ENCODE assay signal across 30 cellular contexts in genomic region chr2:238461916-238462315, GRCh38.
"Had no signal": no experiment of that assay in that cellular context is flagged by ENCODE, and none has a peak within 500 bp of the region (broad histone marks: within the 10 kb centered on the region; RNA-seq: fewer than 3 reads in every experiment).

No MANE protein-coding gene starts in this region.

- H3K4me3 Mint-ChIP-seq: naive thymus-derived CD8-positive, alpha-beta T cell; natural killer cell treated with Interleukin-12 subunit alpha and Interleukin-12 subunit beta and Interleukin-15 and Interleukin-18, amount 100 ng/mL, for 72 hours; nephron progenitor cell; neural crest cell; stimulated activated memory B cell treated with anti-CD40 and anti-IgM and Interleukin-4, amounts not matched to agents 10 μg/mL and 1 μg/mL and 100 μg/mL, for 72 hours; stimulated activated naive CD8-positive, alpha-beta T cell treated with anti-CD3 and anti-CD28 coated beads, Interleukin-15, Interleukin-2, amounts not matched to agents 100 ng/mL and 50 ng/mL, for 24 hours had no signal

- H3K36me3 ChIP-seq: neutrophil, pancreas, stomach, thoracic aorta, thyroid gland, tibial nerve, upper lobe of left lung, vagina had no signal

- ATAC-seq: naive thymus-derived CD8-positive, alpha-beta T cell; natural killer cell treated with Interleukin-12 subunit alpha and Interleukin-12 subunit beta and Interleukin-15 and Interleukin-18, amount 100 ng/mL, for 72 hours; pancreas; psoas muscle; right cardiac atrium; sciatic nerve; stimulated activated memory B cell treated with anti-CD40 and anti-IgM and Interleukin-4, amounts not matched to agents 10 μg/mL and 1 μg/mL and 100 μg/mL, for 72 hours had no signal

- H3K4me3 ChIP-seq: pancreas, psoas muscle, skin epidermis, smooth muscle cell, spleen, stomach, thoracic aorta, thyroid gland, tibial nerve, upper lobe of left lung, vagina had no signal

- H3K4me1 ChIP-seq: pancreas, spleen, upper lobe of left lung had no signal

- H3K27ac ChIP-seq: neutrophil, pancreas, psoas muscle, skin epidermis, spleen, stomach, thoracic aorta, thyroid gland, tibial nerve, upper lobe of left lung, vagina had no signal

- H3K4me1 Mint-ChIP-seq: naive B cell had no signal

- H3K9me3 ChIP-seq: neutrophil, pancreas, psoas muscle, stomach, thoracic aorta, thyroid gland, upper lobe of left lung had no signal

- H3K27me3 Mint-ChIP-seq: naive thymus-derived CD8-positive, alpha-beta T cell; natural killer cell treated with Interleukin-12 subunit alpha and Interleukin-12 subunit beta and Interleukin-15 and Interleukin-18, amount 100 ng/mL, for 72 hours; progenitor cell of endocrine pancreas; stimulated activated memory B cell treated with anti-CD40 and anti-IgM and Interleukin-4, amounts not matched to agents 10 μg/mL and 1 μg/mL and 100 μg/mL, for 72 hours; stimulated activated naive CD8-positive, alpha-beta T cell treated with anti-CD3 and anti-CD28 coated beads, Interleukin-15, Interleukin-2, amounts not matched to agents 100 ng/mL and 50 ng/mL, for 24 hours had no signal

- H3K36me3 Mint-ChIP-seq: naive thymus-derived CD8-positive, alpha-beta T cell; natural killer cell treated with Interleukin-12 subunit alpha and Interleukin-12 subunit beta and Interleukin-15 and Interleukin-18, amount 100 ng/mL, for 72 hours had no signal

- H3K27ac Mint-ChIP-seq: naive thymus-derived CD8-positive, alpha-beta T cell; natural killer cell treated with Interleukin-12 subunit alpha and Interleukin-12 subunit beta and Interleukin-15 and Interleukin-18, amount 100 ng/mL, for 72 hours; progenitor cell of endocrine pancreas; stimulated activated memory B cell treated with anti-CD40 and anti-IgM and Interleukin-4, amounts not matched to agents 10 μg/mL and 1 μg/mL and 100 μg/mL, for 72 hours; stimulated activated naive CD8-positive, alpha-beta T cell treated with anti-CD3 and anti-CD28 coated beads, Interleukin-15, Interleukin-2, amounts not matched to agents 100 ng/mL and 50 ng/mL, for 24 hours had no signal

- H3K27me3 ChIP-seq: pancreas, spleen, stomach, thyroid gland, tibial nerve, upper lobe of left lung, vagina had no signal

- DNase-seq: naive B cell; naive thymus-derived CD8-positive, alpha-beta T cell; nephron progenitor cell; nucleus accumbens; pancreas; psoas muscle; right cardiac atrium; spleen; stimulated activated CD4-positive, alpha-beta T cell treated with anti-CD3 and anti-CD28 coated beads, Interleukin-12 subunit alpha, Interleukin-12 subunit beta, amount 100 ng/mL, for 4 hours; stimulated activated CD4-positive, alpha-beta T cell treated with anti-CD3 and anti-CD28 coated beads, Interleukin-1b, Interleukin-23, amount 100 ng/mL, for 48 hours; stimulated activated CD4-positive, alpha-beta T cell treated with anti-CD3 and anti-CD28 coated beads, Interleukin-4, amount 100 ng/mL, for 1 hour; stimulated activated CD4-positive, alpha-beta T cell treated with anti-CD3 and anti-CD28 coated beads, Interleukin-4, amount 100 ng/mL, for 4 hours; stimulated activated CD8-positive, alpha-beta memory T cell treated with anti-CD3 and anti-CD28 coated beads, Interleukin-4, amount 100 ng/mL, for 48 hours; stimulated activated naive CD4-positive, alpha-beta T cell treated with Interleukin-2 at 50 U/mL for 16 hours; stomach; thyroid gland; trophoblast cell; upper lobe of left lung had no signal

- H3K9me3 Mint-ChIP-seq: natural killer cell treated with Interleukin-12 subunit alpha and Interleukin-12 subunit beta and Interleukin-15 and Interleukin-18, amount 100 ng/mL, for 72 hours; neural crest cell; stimulated activated memory B cell treated with anti-CD40 and anti-IgM and Interleukin-4, amounts not matched to agents 10 μg/mL and 1 μg/mL and 100 μg/mL, for 72 hours; stimulated activated naive CD8-positive, alpha-beta T cell treated with anti-CD3 and anti-CD28 coated beads, Interleukin-15, Interleukin-2, amounts not matched to agents 100 ng/mL and 50 ng/mL, for 24 hours had no signal
